Comparison of ENCODE assay signal across 1 cellular context in genomic region chr7:1665721-1666250, GRCh38.
TF ChIP-seq lines count a peak whose summit lies in the region.

No MANE protein-coding gene starts in this region.

TF ChIP-seq in HCT116, 20 proteins besides CTCF, POLR2A, EP300 and RAD21 (continued from another document):
- TF ChIP-seq ATF3 (IDR thresholded peaks at IDR 0.05) = no peak
- TF ChIP-seq EGR1 (IDR thresholded peaks at IDR 0.05; ENCODE audit: low read depth) = no peak
- no peak for TF ChIP-seq ZNF274 (IDR thresholded peaks at IDR 0.05; ENCODE audit: low read depth, low read length)
- TF ChIP-seq YY1 (IDR thresholded peaks at IDR 0.05; ENCODE audit: extremely low read depth, insufficient replicate concordance, low read depth, low read length) = no peak
- no peak for TF ChIP-seq SP1 (IDR thresholded peaks at IDR 0.05; ENCODE audit: low read depth)
- TF ChIP-seq EZH2phosphoT487 (IDR thresholded peaks at IDR 0.05; ENCODE audit: borderline replicate concordance) = no peak
